13 cellular contexts compared by ENCODE assay signal in the genomic region with DNA sequence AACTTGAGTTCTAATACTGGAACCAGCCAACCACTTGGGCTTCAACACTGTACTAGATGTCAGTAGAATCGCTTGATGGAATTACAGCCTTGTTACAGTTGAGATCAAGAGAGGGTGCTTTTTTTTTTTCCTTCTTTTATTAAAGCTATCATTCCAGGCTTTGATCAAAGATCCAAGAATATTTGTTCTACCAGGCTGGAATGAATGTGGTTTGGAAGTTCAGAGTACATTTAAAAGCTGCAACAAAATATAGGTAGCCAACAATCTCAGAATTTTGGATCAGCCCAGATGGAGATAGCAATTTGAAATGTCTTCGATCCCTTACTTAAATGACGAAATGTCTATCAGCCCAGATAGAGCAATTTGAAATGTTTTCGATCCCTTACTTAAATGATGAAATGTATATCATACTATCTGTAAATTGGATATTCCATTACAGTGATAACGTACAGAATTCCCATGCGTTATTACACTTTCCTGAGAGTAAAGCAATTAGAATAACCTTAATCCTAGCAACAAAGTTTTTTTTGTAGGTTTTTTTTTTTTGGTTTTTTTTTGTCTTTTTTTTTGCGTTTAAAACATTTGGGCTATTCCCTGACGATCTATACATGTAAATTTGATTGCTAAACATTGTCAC. TPM values are rescaled to one million over a fixed set of nuclear protein-coding genes. Genes with fewer than 3 reads are reported as not detected.
DNase-seq lines count a peak whose midpoint lies in the region; ATAC-seq, FAIRE-seq and TF ChIP-seq lines count a peak whose summit lies in the region.
"Had no signal": no experiment of that assay in that cellular context is flagged by ENCODE, and none has a peak within 500 bp of the region (broad histone marks: within the 10 kb centered on the region; RNA-seq: fewer than 3 reads in every experiment).

No MANE protein-coding gene starts in this region.

- H3K27ac ChIP-seq in BLaER1 (no peak overlapping the region), astrocyte (ENCODE audit: low read depth, low read length) (no peak overlapping the region), mesodermal cell (ENCODE audit: low read depth, low read length, severe bottlenecking) (no peak overlapping the region)
- H3K27ac ChIP-seq: transverse colon had no signal

- DNase-seq in HFFc6, result no peak
- DNase-seq in astrocyte (ENCODE audit: low read depth), result peak; percentile 10
- DNase-seq in GM13976 (ENCODE audit: low spot score), result no peak
- DNase-seq: activated effector memory CD4-positive, alpha-beta T cell treated with Interleukin-2 at 50 U/mL for 16 hours; DMS153; occipital lobe; T1000; transverse colon had no signal

- H2AFZ ChIP-seq in astrocyte (ENCODE audit: low read depth, low read length), result no peak overlapping the region

- H3K27ac Mint-ChIP-seq in HFFc6, result no peak overlapping the region; the same call in 1 of the 2 replicates
- no peak overlapping the region for H3K27ac Mint-ChIP-seq in astrocyte (ENCODE audit: unreplicated experiment)

- H3K4me3 ChIP-seq in BLaER1, result peak overlapping the region; percentile 19; the same call in 1 of the 2 replicates
- peak overlapping the region; percentile 44 for H3K4me3 ChIP-seq in astrocyte (ENCODE audit: insufficient read depth, low read depth, low read length)
- H3K4me3 ChIP-seq in mesodermal cell (ENCODE audit: extremely low read depth, insufficient read depth, low read length, poor library complexity, severe bottlenecking), result peak overlapping the region; percentile 15

- H3K36me3 ChIP-seq in BLaER1 (peaks cover 52% of the 10 kb centered on the region), astrocyte (ENCODE audit: insufficient read depth, low read length) (peaks cover 46% of the 10 kb centered on the region), mesodermal cell (ENCODE audit: control insufficient read depth, insufficient read depth, low read length) (peaks cover 55% of the 10 kb centered on the region)
- H3K36me3 ChIP-seq: transverse colon had no signal

- peaks cover 70% of the 10 kb centered on the region for H4K20me1 ChIP-seq in BLaER1
- peaks cover 50% of the 10 kb centered on the region for H4K20me1 ChIP-seq in astrocyte (ENCODE audit: insufficient read depth, low read length)

- H3K4me1 ChIP-seq in BLaER1 (peaks cover 41% of the 10 kb centered on the region), astrocyte (ENCODE audit: insufficient read depth, low read length) (peaks cover 26% of the 10 kb centered on the region), mesodermal cell (ENCODE audit: control insufficient read depth, insufficient read depth, low read length, poor library complexity, severe bottlenecking) (peaks cover 17% of the 10 kb centered on the region)

- H3K9ac ChIP-seq in BLaER1 (no peak overlapping the region), astrocyte (ENCODE audit: low read length) (no peak overlapping the region)

- H3K79me2 ChIP-seq in astrocyte (ENCODE audit: insufficient read depth, low read length), result peaks cover 84% of the 10 kb centered on the region

- in situ Hi-C loops in GM13976 (cut with MboI; ENCODE audit: low sequenced_read_pairs, unreplicated experiment), result loop anchor here (10.0 kb wide), 1 partner anchor 79 kb away; no protein-coding TSS in a partner anchor

- H3K27me3 ChIP-seq in BLaER1, result no peaks in the 10 kb centered on the region
- H3K27me3 ChIP-seq in astrocyte (ENCODE audit: insufficient read depth, low read length), result no peaks in the 10 kb centered on the region
- H3K27me3 ChIP-seq: transverse colon had no signal

- H3K4me2 ChIP-seq in BLaER1 (peak overlapping the region; percentile 31; the same call in 1 of the 2 replicates), astrocyte (ENCODE audit: low read length) (peak overlapping the region; percentile 95)

- FAIRE-seq in astrocyte (lab: Jason Lieb, UNC), result no peak

- TF ChIP-seq CTCF in HFFc6 (IDR thresholded peaks at IDR 0.05) (no peak), astrocyte (IDR thresholded peaks at IDR 0.05; ENCODE audit: insufficient read depth, low read depth, low read length) (no peak), GM13976 (IDR thresholded peaks at IDR 0.05; ENCODE audit: borderline replicate concordance, control extremely low read depth, extremely low read depth, insufficient read depth, missing control alignments) (no peak)

- H3K9me3 ChIP-seq in BLaER1 (peaks cover 21% of the 10 kb centered on the region), astrocyte (ENCODE audit: insufficient read depth, low read depth, low read length) (no peaks in the 10 kb centered on the region), mesodermal cell (ENCODE audit: control insufficient read depth, low read length) (no peaks in the 10 kb centered on the region)
- H3K9me3 ChIP-seq: transverse colon had no signal

- WGBS in mesodermal cell (ENCODE audit: insufficient coverage in 2 of 2), 2 experiments, result 86% methylated on average over 2 of the region's 8 CpGs; no CpG with 5 or more reads in 1 of the 2 experiments

- peaks cover 35% of the 10 kb centered on the region for H3K9me3 Mint-ChIP-seq in HFFc6
- no peaks in the 10 kb centered on the region for H3K9me3 Mint-ChIP-seq in astrocyte (ENCODE audit: unreplicated experiment)

- H3K27me3 Mint-ChIP-seq in HFFc6 (ENCODE audit: insufficient read depth) (peaks cover 2% of the 10 kb centered on the region), astrocyte (ENCODE audit: low read depth, unreplicated experiment) (no peaks in the 10 kb centered on the region)

- H3K4me1 Mint-ChIP-seq in HFFc6 (ENCODE audit: low read depth) (peaks cover 92% of the 10 kb centered on the region), astrocyte (ENCODE audit: low read depth, unreplicated experiment) (peaks cover 52% of the 10 kb centered on the region)

- H3K36me3 Mint-ChIP-seq in HFFc6 (ENCODE audit: low read depth) (peaks cover 76% of the 10 kb centered on the region), astrocyte (ENCODE audit: low read depth, unreplicated experiment) (peaks cover 31% of the 10 kb centered on the region)

- ATAC-seq in HG03457 (IDR thresholded peaks at IDR 0.05; ENCODE audit: unreplicated experiment) (no peak), GM18511 (IDR thresholded peaks at IDR 0.05; ENCODE audit: unreplicated experiment) (no peak), HG03196 (IDR thresholded peaks at IDR 0.05; ENCODE audit: unreplicated experiment) (no peak)

- H3K4me3 Mint-ChIP-seq in HFFc6 (peak overlapping the region; percentile 92), astrocyte (ENCODE audit: unreplicated experiment) (peak overlapping the region; percentile 81)

RNA-seq across cellular contexts. Expression of gene ZNF281, which starts 3.6 kb away (rescaled TPM):
- total RNA-seq in HFFc6 (2021; fragmentation: NEBNext Ultra II Directional; extraction: Animal tissue kit (Norgen Biotek cat#: 25700)), result 10 to 100 TPM; 37.2 to 50.7 (median 43.9) TPM
- 36.2 and 39.3 TPM in 2 replicates for total RNA-seq in astrocyte
- polyA plus RNA-seq in mesodermal cell (2013, experiment 1 of 2), result 27.1 TPM
- 28.1 TPM for polyA plus RNA-seq in mesodermal cell (2013, experiment 2 of 2)
